26 cellular contexts compared by ENCODE assay signal in genomic region chr3:144557515-144557914, GRCh38.
"Had no signal": no experiment of that assay in that cellular context is flagged by ENCODE, and none has a peak within 500 bp of the region (broad histone marks: within the 10 kb centered on the region; RNA-seq: fewer than 3 reads in every experiment).

No MANE protein-coding gene starts in this region.

- H3K27me3 ChIP-seq: ascending aorta, right lobe of liver, tibial artery had no signal

- FAIRE-seq: small intestine had no signal

- ATAC-seq: activated CD4-positive, alpha-beta T cell treated with anti-CD3 and anti-CD28 coated beads for 36 hours; activated naive CD4-positive, alpha-beta T cell treated with anti-CD3 and anti-CD28 coated beads, Interleukin-2, amount 50 U/mL, for 72 hours; activated T-helper 17 cell treated with anti-CD3 and anti-CD28 coated beads, Interleukin-2, amount 50 U/mL, for 72 hours; left ventricle myocardium superior; right lobe of liver; stimulated activated effector memory CD8-positive, alpha-beta T cell treated with anti-CD3 and anti-CD28 coated beads, Interleukin-12 subunit alpha, Interleukin-12 subunit beta, amount 100 ng/mL, for 72 hours; stimulated activated naive CD8-positive, alpha-beta T cell treated with anti-CD3 and anti-CD28 coated beads, Interleukin-15, amount 100 ng/mL, for 72 hours had no signal

- H3K9me3 Mint-ChIP-seq: activated B cell treated with CpG ODN at 0.5 μM for 24 hours; activated naive CD4-positive, alpha-beta T cell treated with anti-CD3 and anti-CD28 coated beads, Interleukin-2, amount 50 U/mL, for 72 hours; activated T-cell treated with anti-CD3 and anti-CD28 coated beads, Interleukin-2, amount 50 U/mL, for 24 hours; activated T-helper 17 cell treated with anti-CD3 and anti-CD28 coated beads, Interleukin-2, amount 50 U/mL, for 72 hours; memory B cell; neural crest cell; T-helper 1 cell treated with Interleukin-12 subunit alpha and Interleukin-12 subunit beta and Interleukin-4 antibody, amounts not matched to agents 30 μg/mL and 1 μg/mL, for 36 hours had no signal

- H3K4me3 Mint-ChIP-seq: activated B cell treated with CpG ODN at 0.5 μM for 24 hours; activated CD4-positive, alpha-beta T cell treated with anti-CD3 and anti-CD28 coated beads for 36 hours; activated T-cell treated with anti-CD3 and anti-CD28 coated beads, Interleukin-2, amount 50 U/mL, for 24 hours; activated T-helper 17 cell treated with anti-CD3 and anti-CD28 coated beads, Interleukin-2, amount 50 U/mL, for 72 hours; memory B cell; neural crest cell; stimulated activated effector memory CD8-positive, alpha-beta T cell treated with anti-CD3 and anti-CD28 coated beads, Interleukin-12 subunit alpha, Interleukin-12 subunit beta, amount 100 ng/mL, for 72 hours; stimulated activated naive CD8-positive, alpha-beta T cell treated with anti-CD3 and anti-CD28 coated beads, Interleukin-15, amount 100 ng/mL, for 72 hours; T-helper 1 cell treated with Interleukin-12 subunit alpha and Interleukin-12 subunit beta and Interleukin-4 antibody, amounts not matched to agents 30 μg/mL and 1 μg/mL, for 36 hours had no signal

- H3K4me3 ChIP-seq: ascending aorta, coronary artery, right lobe of liver, tibial artery had no signal

- H3K4me1 Mint-ChIP-seq: activated B cell treated with CpG ODN at 0.5 μM for 24 hours; activated CD4-positive, alpha-beta T cell treated with anti-CD3 and anti-CD28 coated beads for 36 hours; activated T-helper 17 cell treated with anti-CD3 and anti-CD28 coated beads, Interleukin-2, amount 50 U/mL, for 72 hours; neural crest cell; stimulated activated effector memory CD8-positive, alpha-beta T cell treated with anti-CD3 and anti-CD28 coated beads, Interleukin-12 subunit alpha, Interleukin-12 subunit beta, amount 100 ng/mL, for 72 hours; stimulated activated naive CD8-positive, alpha-beta T cell treated with anti-CD3 and anti-CD28 coated beads, Interleukin-15, amount 100 ng/mL, for 72 hours had no signal

- DNase-seq: activated B cell treated with CpG ODN at 0.5 μM for 24 hours; activated CD4-positive, alpha-beta T cell treated with anti-CD3 and anti-CD28 coated beads for 36 hours; activated CD4-positive, alpha-beta T cell treated with anti-CD3 and anti-CD28 coated beads, Interleukin-2, amount 50 U/mL, for 4 hours; activated CD8-positive, alpha-beta memory T cell treated with anti-CD3 and anti-CD28 coated beads for 24 hours; activated CD8-positive, alpha-beta memory T cell treated with anti-CD3 and anti-CD28 coated beads, Interleukin-2, amount 50 U/mL, for 4 hours; activated T-cell treated with anti-CD3 and anti-CD28 coated beads, Interleukin-2, amount 50 U/mL, for 24 hours; cerebellar nuclear complex; foreskin melanocyte; hippocampal formation; left ventricle myocardium superior; occipital lobe; posterior cingulate gyrus; right lobe of liver; small intestine; stimulated activated CD4-positive, alpha-beta T cell treated with anti-CD3 and anti-CD28 coated beads, Interleukin-2, amount 100 ng/mL, for 24 hours; stimulated activated naive CD8-positive, alpha-beta T cell treated with anti-CD3 and anti-CD28 coated beads, Interleukin-15, amount 100 ng/mL, for 72 hours; T1000; tibial artery had no signal

- H3K27ac ChIP-seq: ascending aorta, coronary artery, right lobe of liver, tibial artery had no signal

- H3K27me3 Mint-ChIP-seq: activated B cell treated with CpG ODN at 0.5 μM for 24 hours; activated T-cell treated with anti-CD3 and anti-CD28 coated beads, Interleukin-2, amount 50 U/mL, for 24 hours; stimulated activated naive CD8-positive, alpha-beta T cell treated with anti-CD3 and anti-CD28 coated beads, Interleukin-15, amount 100 ng/mL, for 72 hours had no signal

- H3K4me1 ChIP-seq: ascending aorta, right lobe of liver, tibial artery had no signal

- H3K27ac Mint-ChIP-seq: activated B cell treated with CpG ODN at 0.5 μM for 24 hours; activated CD4-positive, alpha-beta T cell treated with anti-CD3 and anti-CD28 coated beads for 36 hours; activated naive CD4-positive, alpha-beta T cell treated with anti-CD3 and anti-CD28 coated beads, Interleukin-2, amount 50 U/mL, for 72 hours; activated T-cell treated with anti-CD3 and anti-CD28 coated beads, Interleukin-2, amount 50 U/mL, for 24 hours; activated T-helper 17 cell treated with anti-CD3 and anti-CD28 coated beads, Interleukin-2, amount 50 U/mL, for 72 hours; memory B cell; stimulated activated effector memory CD8-positive, alpha-beta T cell treated with anti-CD3 and anti-CD28 coated beads, Interleukin-12 subunit alpha, Interleukin-12 subunit beta, amount 100 ng/mL, for 72 hours; T-helper 1 cell treated with Interleukin-12 subunit alpha and Interleukin-12 subunit beta and Interleukin-4 antibody, amounts not matched to agents 30 μg/mL and 1 μg/mL, for 36 hours had no signal

- H3K36me3 ChIP-seq: ascending aorta, right lobe of liver, tibial artery had no signal

- H3K9me3 ChIP-seq: ascending aorta, right lobe of liver, tibial artery had no signal

- H3K36me3 Mint-ChIP-seq: activated naive CD4-positive, alpha-beta T cell treated with anti-CD3 and anti-CD28 coated beads, Interleukin-2, amount 50 U/mL, for 72 hours; memory B cell; stimulated activated effector memory CD8-positive, alpha-beta T cell treated with anti-CD3 and anti-CD28 coated beads, Interleukin-12 subunit alpha, Interleukin-12 subunit beta, amount 100 ng/mL, for 72 hours had no signal
